In the genomic region with DNA sequence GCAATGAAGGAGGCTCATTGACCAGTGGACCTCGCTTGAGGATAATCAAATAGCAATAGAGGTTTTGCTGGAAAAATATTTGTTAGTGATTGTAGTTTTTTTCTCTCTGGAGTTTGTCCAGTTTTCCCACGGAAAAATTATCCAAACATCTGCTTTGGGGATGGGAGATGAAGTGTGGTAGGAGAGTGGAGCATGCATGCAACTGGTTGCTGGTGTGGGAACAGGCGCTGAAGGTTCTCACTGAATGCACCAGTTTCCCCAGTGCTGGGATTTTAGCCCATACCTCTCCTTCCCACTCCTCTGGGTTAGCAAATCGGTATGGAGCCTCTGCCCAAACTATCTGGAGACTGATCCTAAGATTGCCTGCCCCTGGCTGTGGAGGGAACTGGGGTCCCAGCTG, we compare ENCODE assay signal across 24 cellular contexts.
DNase-seq lines count a peak whose midpoint lies in the region; ATAC-seq and TF ChIP-seq lines count a peak whose summit lies in the region.
"Had no signal": no experiment of that assay in that cellular context is flagged by ENCODE, and none has a peak within 500 bp of the region (broad histone marks: within the 10 kb centered on the region; RNA-seq: fewer than 3 reads in every experiment).

No MANE protein-coding gene starts in this region.

- H3K4me2 ChIP-seq in mesenchymal stem cell (ENCODE audit: low read length, poor library complexity, severe bottlenecking), result no peak overlapping the region
- H3K4me2 ChIP-seq: BLaER1 had no signal

- 90% methylated on average over 3 of the region's 4 CpGs for WGBS in mesenchymal stem cell

- H3K4me3 Mint-ChIP-seq in activated CD4-positive, alpha-beta T cell treated with anti-CD3 and anti-CD28 coated beads, Interleukin-2, amount 10 ng/mL, durations not matched to agents 24 days and 14 days, result no peak overlapping the region
- no peak overlapping the region for H3K4me3 Mint-ChIP-seq in stimulated activated memory B cell treated with anti-CD40 and anti-IgM and Interleukin-4, amounts not matched to agents 10 μg/mL and 1 μg/mL and 100 μg/mL, for 72 hours
- H3K4me3 Mint-ChIP-seq: CD4-positive, CD25-positive, alpha-beta regulatory T cell had no signal

- peak overlapping the region; percentile 63 for H3K27ac Mint-ChIP-seq in activated CD4-positive, alpha-beta T cell treated with anti-CD3 and anti-CD28 coated beads, Interleukin-2, amount 10 ng/mL, durations not matched to agents 24 days and 14 days
- peak overlapping the region; percentile 95 for H3K27ac Mint-ChIP-seq in stimulated activated memory B cell treated with anti-CD40 and anti-IgM and Interleukin-4, amounts not matched to agents 10 μg/mL and 1 μg/mL and 100 μg/mL, for 72 hours

- H3K27me3 Mint-ChIP-seq in activated CD4-positive, alpha-beta T cell treated with anti-CD3 and anti-CD28 coated beads, Interleukin-2, amount 10 ng/mL, durations not matched to agents 24 days and 14 days, result no peaks in the 10 kb centered on the region
- H3K27me3 Mint-ChIP-seq in stimulated activated memory B cell treated with anti-CD40 and anti-IgM and Interleukin-4, amounts not matched to agents 10 μg/mL and 1 μg/mL and 100 μg/mL, for 72 hours, result no peaks in the 10 kb centered on the region

- TF ChIP-seq CTCF in VCaP (conservative IDR thresholded peaks at IDR 0.05), result no peak

- H4K91ac ChIP-seq in mesenchymal stem cell (ENCODE audit: low read length), result peak overlapping the region; percentile 30

- H3K27ac ChIP-seq in VCaP (peak overlapping the region; percentile 77), mesenchymal stem cell (ENCODE audit: low read length, poor library complexity, severe bottlenecking) (no peak overlapping the region)
- H3K27ac ChIP-seq: BLaER1, GM23248, SJSA1 had no signal

- H2BK15ac ChIP-seq in mesenchymal stem cell (ENCODE audit: low read depth, poor library complexity, severe bottlenecking), result no peak overlapping the region

- no peak overlapping the region for H4K8ac ChIP-seq in mesenchymal stem cell (ENCODE audit: low read length)

- H2AFZ ChIP-seq in mesenchymal stem cell (ENCODE audit: low read depth, low read length), result no peak overlapping the region
- H2AFZ ChIP-seq: GM23248 had no signal

- no peaks in the 10 kb centered on the region for H3K36me3 ChIP-seq in mesenchymal stem cell (ENCODE audit: control insufficient read depth in 1 of 2, insufficient read depth in 2 of 2, low read depth in 1 of 2, low read length in 2 of 2)
- H3K36me3 ChIP-seq: BLaER1, MG63, SJSA1 had no signal

- no peak overlapping the region for H3K18ac ChIP-seq in mesenchymal stem cell (ENCODE audit: low read depth in 1 of 2, low read length in 2 of 2)

- H3K36me3 Mint-ChIP-seq in activated CD4-positive, alpha-beta T cell treated with anti-CD3 and anti-CD28 coated beads, Interleukin-2, amount 10 ng/mL, durations not matched to agents 24 days and 14 days (ENCODE audit: low read depth), result peaks cover 2% of the 10 kb centered on the region
- peaks cover 38% of the 10 kb centered on the region for H3K36me3 Mint-ChIP-seq in stimulated activated memory B cell treated with anti-CD40 and anti-IgM and Interleukin-4, amounts not matched to agents 10 μg/mL and 1 μg/mL and 100 μg/mL, for 72 hours

- H2BK120ac ChIP-seq in mesenchymal stem cell (ENCODE audit: low read depth, low read length), result no peak overlapping the region

- H3K9me3 ChIP-seq in mesenchymal stem cell (ENCODE audit: control insufficient read depth, low read length), result no peaks in the 10 kb centered on the region
- H3K9me3 ChIP-seq: BLaER1, MG63, SJSA1 had no signal

- no peak overlapping the region for H3K4me3 ChIP-seq in mesenchymal stem cell (ENCODE audit: insufficient read depth in 1 of 2, low read depth in 1 of 2, low read length in 2 of 2)
- H3K4me3 ChIP-seq: BLaER1, GM23248, MG63, SJSA1 had no signal

- H3K79me1 ChIP-seq in mesenchymal stem cell (replicated peaks; ENCODE audit: low read length, poor library complexity, severe bottlenecking), result no peaks in the 10 kb centered on the region

- H3K4me1 ChIP-seq in mesenchymal stem cell (ENCODE audit: control insufficient read depth, insufficient read depth, low read depth, low read length), result peaks cover 19% of the 10 kb centered on the region

- no peak for ATAC-seq in stimulated activated memory B cell treated with anti-CD40 and anti-IgM and Interleukin-4, amounts not matched to agents 10 μg/mL and 1 μg/mL and 100 μg/mL, for 72 hours
- no peak for ATAC-seq in GM21526 (IDR thresholded peaks at IDR 0.05; ENCODE audit: low FRiP score, unreplicated experiment)

- no peak overlapping the region for H3K23ac ChIP-seq in mesenchymal stem cell (ENCODE audit: low read length in 2 of 2)

- H2BK5ac ChIP-seq in mesenchymal stem cell (ENCODE audit: low read depth, low read length, poor library complexity, severe bottlenecking), result no peak overlapping the region

- peak overlapping the region in 1 of 2 experiments; percentile 15 for H3K4ac ChIP-seq in mesenchymal stem cell (ENCODE audit: low read depth in 1 of 2, low read length in 2 of 2)

- no peaks in the 10 kb centered on the region for H3K27me3 ChIP-seq in mesenchymal stem cell (ENCODE audit: control insufficient read depth in 1 of 2, insufficient read depth in 1 of 2, low read length in 2 of 2)
- H3K27me3 ChIP-seq: BLaER1, MG63, SJSA1 had no signal

- H3K4me1 Mint-ChIP-seq in activated CD4-positive, alpha-beta T cell treated with anti-CD3 and anti-CD28 coated beads, Interleukin-2, amount 10 ng/mL, durations not matched to agents 24 days and 14 days, result peaks cover 81% of the 10 kb centered on the region
- H3K4me1 Mint-ChIP-seq in stimulated activated memory B cell treated with anti-CD40 and anti-IgM and Interleukin-4, amounts not matched to agents 10 μg/mL and 1 μg/mL and 100 μg/mL, for 72 hours, result peaks cover 43% of the 10 kb centered on the region

- H2BK12ac ChIP-seq in mesenchymal stem cell (ENCODE audit: low read length in 2 of 2), result peak overlapping the region in 1 of 2 experiments; percentile 29

- H3K9me3 Mint-ChIP-seq in activated CD4-positive, alpha-beta T cell treated with anti-CD3 and anti-CD28 coated beads, Interleukin-2, amount 10 ng/mL, durations not matched to agents 24 days and 14 days, result peaks cover 10% of the 10 kb centered on the region
- H3K9me3 Mint-ChIP-seq in stimulated activated memory B cell treated with anti-CD40 and anti-IgM and Interleukin-4, amounts not matched to agents 10 μg/mL and 1 μg/mL and 100 μg/mL, for 72 hours, result no peaks in the 10 kb centered on the region
- H3K9me3 Mint-ChIP-seq: CD4-positive, CD25-positive, alpha-beta regulatory T cell had no signal

- H2AK5ac ChIP-seq in mesenchymal stem cell (ENCODE audit: low read length, severe bottlenecking), result peak overlapping the region; percentile 89

- no peak overlapping the region for H3K9ac ChIP-seq in mesenchymal stem cell (ENCODE audit: low read length)
- H3K9ac ChIP-seq: BLaER1, GM23248 had no signal

- H3K14ac ChIP-seq in mesenchymal stem cell (ENCODE audit: low read length in 2 of 2), result peak overlapping the region in 1 of 2 experiments; percentile 7

- no peak for DNase-seq in activated CD4-positive, alpha-beta T cell treated with anti-CD3 and anti-CD28 coated beads, Interleukin-2, amount 10 ng/mL, durations not matched to agents 24 days and 14 days
- no peak for DNase-seq in activated CD4-positive, alpha-beta T cell treated with anti-CD3 and anti-CD28 coated beads, Interleukin-2, amount 50 U/mL, for 4 hours
- DNase-seq in mesenchymal stem cell, result no peak
- no peak for DNase-seq in pons (ENCODE audit: low spot score)
- DNase-seq in NCI-H2081 treated with DMSO at 0.1 percent for 48 hours (lab: John Stamatoyannopoulos, UW), result no peak
- DNase-seq: 8988T; CD4-positive, CD25-positive, alpha-beta regulatory T cell; GF-D8; GM23248; H7; KBM-7; MG63; NCI-H1105 treated with DMSO at 0.1 percent for 48 hours; NCI-H146; NCI-H1930; NCI-H446 treated with DMSO at 0.1 percent for 48 hours; NCI-H526; Right ventricle myocardium superior; RPMI8226 had no signal

- intact Hi-C loops in activated CD4-positive, alpha-beta T cell treated with anti-CD3 and anti-CD28 coated beads, Interleukin-2, amount 10 ng/mL, durations not matched to agents 24 days and 14 days (cut with micrococcal nuclease), result no loop called here
